8 cellular contexts compared by ENCODE assay signal in the genomic region with DNA sequence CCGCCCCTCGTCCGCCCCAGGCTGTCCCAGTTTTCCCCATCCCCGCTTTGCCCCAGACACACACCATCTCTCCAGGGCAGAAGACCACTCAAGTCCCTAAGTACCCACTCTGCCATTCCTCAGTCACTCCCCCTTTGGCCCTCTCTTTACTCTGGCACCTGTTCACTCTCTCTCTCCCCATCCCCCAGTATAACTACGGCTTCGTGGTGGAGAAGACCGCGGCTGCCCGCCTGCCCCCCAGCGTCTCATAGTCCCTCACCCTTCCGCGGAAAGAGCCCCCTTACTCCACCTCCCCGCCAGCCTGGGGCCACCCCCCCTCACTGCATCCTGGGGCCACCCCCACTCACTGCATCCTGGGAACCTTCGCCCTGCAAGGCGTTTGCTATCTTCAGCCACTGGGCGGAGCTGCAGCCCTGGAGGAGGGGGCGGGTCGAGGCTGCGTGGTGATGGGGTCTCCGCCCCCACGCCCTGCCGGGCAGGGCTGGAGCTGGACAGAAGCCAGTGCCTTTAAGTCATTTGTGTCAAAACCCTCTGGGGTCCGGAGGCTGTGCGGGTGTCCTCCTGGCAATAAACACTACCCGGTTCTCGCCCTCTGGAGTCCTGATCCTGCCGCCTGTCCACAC. TPM values are rescaled to one million over a fixed set of nuclear protein-coding genes. Genes with fewer than 3 reads are reported as not detected.
A peak's percentile ranks its signal among the peaks of the same experiment; 100 is the strongest.
DNase-seq lines count a peak whose midpoint lies in the region; ATAC-seq and TF ChIP-seq lines count a peak whose summit lies in the region.

No MANE protein-coding gene starts in this region.

- peaks cover 0 to 9% of the 10 kb centered on the region in 2 donors for H3K36me3 Mint-ChIP-seq in naive B cell

- H3K4me1 ChIP-seq in PC-9 (replicated peaks; ENCODE audit: insufficient read depth): 0 out of 2 replicates have a peak, but pooled peaks cover 6% of the 10 kb centered on the region

- H3K4me2 ChIP-seq in PC-9: no peak overlapping the region

- POLR2A ChIA-PET in GM10248 (lab: Yijun Ruan, JAX): no interaction called here
- POLR2A ChIA-PET in PC-9 (lab: Charles Lee; ENCODE audit: unreplicated experiment): no interaction called here

- DNase-seq in GM10248 (ENCODE audit: extremely low spot score): peak; percentile 66
- no peak for DNase-seq in PC-9
- peak in 6 of 10 donors; percentile 43 to 72 (median 58) for DNase-seq in dorsolateral prefrontal cortex
- no peak for DNase-seq in naive B cell
- no peak for DNase-seq in hippocampal formation (lab: John Stamatoyannopoulos, UW)
- no peak for DNase-seq in SKM-1 treated with dmso at 0.1 percent for 144 hours (lab: John Stamatoyannopoulos, UW; ENCODE audit: unreplicated experiment)

- H3K27me3 Mint-ChIP-seq in naive B cell: no peaks in the 10 kb centered on the region

- BruUV-seq in PC-9 (replicated peaks; lab: Mats Ljungman, UMichigan): no TSS peak

- intact Hi-C loops in PC-9 (cut with micrococcal nuclease; ENCODE audit: unreplicated experiment): no loop called here
- intact Hi-C loops in dorsolateral prefrontal cortex (cut with DNase I): loop anchor here in 1 of 2 donors (10.0 kb wide), 1 partner anchor 510 kb away; a partner anchor contains a TSS

- no peaks in the 10 kb centered on the region for H3K9me3 Mint-ChIP-seq in naive B cell

- 0 out of 2 replicates have a peak, but pooled peaks cover 4% of the 10 kb centered on the region for H3K36me3 ChIP-seq in PC-9 (ENCODE audit: low read depth)

- H3K27me3 ChIP-seq in PC-9 (ENCODE audit: insufficient read depth, low read depth): no peaks in the 10 kb centered on the region
- no peaks in the 10 kb centered on the region for H3K27me3 ChIP-seq in dorsolateral prefrontal cortex

- no peak overlapping the region for H3K4me3 Mint-ChIP-seq in naive B cell

- H3K27ac ChIP-seq in 22Rv1 (no peak overlapping the region), PC-9 (no peak overlapping the region), dorsolateral prefrontal cortex (peak overlapping the region in 4 of 59 donors; percentile 9 to 46 (median 37))

- CTCF ChIA-PET in GM10248 (lab: Yijun Ruan, JAX) (interaction anchor here (1.1 to 2.5 kb wide), 3 partner anchors 8 to 71 kb away, joined by 3 to 10 read pairs (median 6); no protein-coding TSS in a partner anchor), PC-9 (lab: Charles Lee) (no interaction called here)

- no peaks in the 10 kb centered on the region for H3K9me3 ChIP-seq in PC-9 (ENCODE audit: insufficient read depth, low read depth)

- H3K9me2 ChIP-seq in PC-9 (ENCODE audit: insufficient read depth): no peaks in the 10 kb centered on the region

- ATAC-seq in naive B cell (ENCODE audit: low read depth in 2 of 2) (peak; percentile 47 to 50), GM19463 (IDR thresholded peaks at IDR 0.05; ENCODE audit: unreplicated experiment) (no peak)

- H3K27ac Mint-ChIP-seq in naive B cell: peak overlapping the region in 2 of 6 donors; percentile 18 to 77

- H3K4me3 ChIP-seq in PC-9: no peak overlapping the region
- peak overlapping the region in 45 of 59 donors; percentile 0 to 57 (median 35) for H3K4me3 ChIP-seq in dorsolateral prefrontal cortex

- no peaks in the 10 kb centered on the region for H4K20me1 ChIP-seq in PC-9 (ENCODE audit: insufficient read depth)

- H2AFZ ChIP-seq in PC-9: no peak overlapping the region

- H3K4me1 Mint-ChIP-seq in naive B cell: peaks cover 10 to 16% (median 10%) of the 10 kb centered on the region in 3 donors

- TF ChIP-seq CTCF in 22Rv1 (IDR thresholded peaks at IDR 0.05): peak; percentile 63
- peak; percentile 72 for TF ChIP-seq CTCF in GM10248 (IDR thresholded peaks at IDR 0.05; ENCODE audit: control extremely low read depth, extremely low read depth, low read depth, missing control alignments)
- TF ChIP-seq CTCF in PC-9 (conservative IDR thresholded peaks at IDR 0.05): 0 out of 2 replicates have a peak, but pooled peaks have one; percentile 34
- peak in 47 of 56 donors; percentile 10 to 53 (median 35) for TF ChIP-seq CTCF in dorsolateral prefrontal cortex (IDR thresholded peaks at IDR 0.05 in 54 of 56, conservative IDR thresholded peaks at IDR 0.05 in 2 of 56; ENCODE audit: low read depth in 1 of 56, partially characterized antibody in 56 of 56)

- peaks cover 23% of the 10 kb centered on the region; the same call in 1 of the 2 replicates for H3F3A ChIP-seq in PC-9 (ENCODE audit: insufficient read depth, low read depth)

- 0 out of 2 replicates have a peak, but pooled peaks cover 5% of the 10 kb centered on the region for H3K79me2 ChIP-seq in PC-9 (ENCODE audit: low read depth)

RNA-seq across cellular contexts. Expression of a gene that starts 5.0 kb away (rescaled TPM):
- total RNA-seq in PC-9 (2021) (58.1 and 80.0 TPM in 2 replicates), dorsolateral prefrontal cortex (10 to 100 TPM; 11.0 to 32.6 (median 19.8) TPM)
- polyA plus RNA-seq in naive B cell (ENCODE audit: low read depth in 6 of 6): 10 to 100 TPM; 14.3 to 44.0 (median 25.0) TPM

RNA-seq across cellular contexts. Expression of a gene that starts 19.4 kb away (rescaled TPM):
- total RNA-seq in PC-9 (2021) (2.7 and 3.3 TPM in 2 replicates), dorsolateral prefrontal cortex (100 to 1,000 TPM in 2 of 120 experiments, 10 to 100 TPM in 118; 13.1 to 146 (median 26.7) TPM)
- 100 to 1,000 TPM; 131 to 189 (median 163) TPM for polyA plus RNA-seq in naive B cell (ENCODE audit: low read depth in 6 of 6)

RNA-seq across cellular contexts. Expression of a gene that starts 23.6 kb away (rescaled TPM):
- total RNA-seq in PC-9 (2021) (2.0 and 3.9 TPM in 2 replicates), dorsolateral prefrontal cortex (1 to 10 TPM; 1.2 to 7.2 (median 4.1) TPM)
- polyA plus RNA-seq in naive B cell (ENCODE audit: low read depth in 6 of 6): under 1 TPM in 1 of 6 donors, not detected in 5; 0.52 TPM

RNA-seq across cellular contexts. Expression of a gene that starts 30.9 kb away (rescaled TPM):
- not detected in 2 replicates for total RNA-seq in PC-9 (2021)
- total RNA-seq in dorsolateral prefrontal cortex: 1 to 10 TPM in 29 of 120 experiments, under 1 TPM in 25, not detected in 66; 0.43 to 6.0 (median 1.0) TPM
- polyA plus RNA-seq in naive B cell (ENCODE audit: low read depth in 6 of 6): not detected

RNA-seq across cellular contexts. Expression of a gene that starts 35.9 kb away (rescaled TPM):
- not detected in 2 replicates for total RNA-seq in PC-9 (2021)
- 1 to 10 TPM in 19 of 120 experiments, under 1 TPM in 32, not detected in 69; 0.38 to 3.8 (median 0.88) TPM for total RNA-seq in dorsolateral prefrontal cortex
- not detected for polyA plus RNA-seq in naive B cell (ENCODE audit: low read depth in 6 of 6)

Comparison
In these comparisons a context has a peak if more than half of its experiments do, and no peak if none do; other contexts are left out.
1. DNase-seq: peak in GM10248 (single experiment) and dorsolateral prefrontal cortex (6 of 10); none in PC-9 (0 of 2), naive B cell (single experiment), hippocampal formation (0 of 2) and SKM-1 treated with dmso at 0.1 percent for 144 hours (single experiment).
2. Peak in every context shown above with its lines, with median percentiles within 50 percentile points of each other: CTCF ChIP-seq.